1 cellular context compared by ENCODE assay signal in the genomic region with DNA sequence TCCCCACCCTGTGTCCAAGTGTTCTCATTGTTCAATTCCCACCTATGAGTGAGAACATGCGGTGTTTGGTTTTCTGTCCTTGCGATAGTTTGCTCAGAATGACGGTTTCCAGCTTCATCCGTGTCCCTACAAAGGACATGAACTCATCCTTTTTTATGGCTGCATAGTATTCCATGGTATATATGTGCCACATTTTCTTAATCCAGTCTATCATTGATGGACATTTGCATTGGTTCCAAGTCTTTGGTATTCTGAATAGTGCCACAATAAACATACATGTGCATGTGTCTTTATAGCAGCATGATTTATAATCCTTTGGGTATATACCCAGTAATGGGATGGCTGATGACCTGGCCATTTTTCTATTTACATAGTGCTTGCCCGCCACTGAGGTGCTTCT.
TF ChIP-seq lines count a peak whose summit lies in the region.

No MANE protein-coding gene starts in this region.

TF ChIP-seq in WTC11, 78 proteins besides CTCF, POLR2A, EP300 and RAD21:
- 0 out of 2 replicates have a peak, but pooled peaks have one; percentile 25 for TF ChIP-seq GTF2I (CRISPR knock-in tag; conservative IDR thresholded peaks at IDR 0.05)
